In genomic region chr6:144612811-144613210, GRCh38 we compare ENCODE assay signal across 21 cellular contexts.
"Had no signal": no experiment of that assay in that cellular context is flagged by ENCODE, and none has a peak within 500 bp of the region (broad histone marks: within the 10 kb centered on the region; RNA-seq: fewer than 3 reads in every experiment).

No MANE protein-coding gene starts in this region.

- H3K4me3 ChIP-seq: SJSA1, SK-N-MC had no signal

- H3K36me3 ChIP-seq: SJSA1 had no signal

- H3K27ac ChIP-seq: HL-60, SJSA1, SK-N-MC had no signal

- H3K27me3 ChIP-seq: SJSA1 had no signal

- H3K9me3 ChIP-seq: SJSA1 had no signal

- DNase-seq: KBM-7, NCI-H1092, NCI-H1105 treated with DMSO at 0.1 percent for 48 hours, NCI-H1417 treated with DMSO at 0.1 percent for 48 hours, NCI-H146, NCI-H1694 treated with DMSO at 0.1 percent for 48 hours, NCI-H1930, NCI-H2081 treated with DMSO at 0.1 percent for 48 hours, NCI-H2171, NCI-H226, NCI-H446, NCI-H510A, NCI-H524 treated with DMSO at 0.1 percent for 48 hours, NCI-H69, NCI-H774, Right ventricle myocardium superior, RPMI8226, SIG-M5 had no signal

- H3K4me1 ChIP-seq: SJSA1 had no signal
